ENCODE assay signal across 30 cellular contexts in genomic region chr9:132810314-132810713, GRCh38.
"Had no signal": no experiment of that assay in that cellular context is flagged by ENCODE, and none has a peak within 500 bp of the region (broad histone marks: within the 10 kb centered on the region; RNA-seq: fewer than 3 reads in every experiment).

No MANE protein-coding gene starts in this region.

- ATAC-seq: activated CD8-positive, alpha-beta T cell treated with anti-CD3 and anti-CD28 coated beads for 36 hours; activated naive CD4-positive, alpha-beta T cell treated with anti-CD3 and anti-CD28 coated beads, Interleukin-2, amount 50 U/mL, for 72 hours; activated T-cell treated with anti-CD3 and anti-CD28 coated beads, Interleukin-2, amount 50 U/mL, for 4 hours; Panc1 had no signal

- H3K4me1 Mint-ChIP-seq: activated CD4-positive, alpha-beta T cell treated with anti-CD3 and anti-CD28 coated beads, Interleukin-2, amount 10 ng/mL, durations not matched to agents 24 days and 14 days had no signal

- H3K27ac ChIP-seq: adrenal gland, SJCRH30, SK-N-MC, WERI-Rb-1 had no signal

- H3K9me3 ChIP-seq: adrenal gland, SJCRH30 had no signal

- H3K27ac Mint-ChIP-seq: activated CD4-positive, alpha-beta T cell treated with anti-CD3 and anti-CD28 coated beads, Interleukin-2, amount 10 ng/mL, durations not matched to agents 24 days and 14 days; activated CD8-positive, alpha-beta T cell treated with anti-CD3 and anti-CD28 coated beads for 36 hours; activated naive CD4-positive, alpha-beta T cell treated with anti-CD3 and anti-CD28 coated beads for 36 hours; activated naive CD4-positive, alpha-beta T cell treated with anti-CD3 and anti-CD28 coated beads, Interleukin-2, amount 50 U/mL, for 72 hours; activated T-helper 1 cell treated with anti-CD3 and anti-CD28 coated beads, Interleukin-12 subunit alpha, Interleukin-12 subunit beta, Interleukin-2, Interleukin-4 antibody, amounts not matched to agents 30 ng/mL and 10 ng/mL and 1 ng/mL, durations not matched to agents 14 hours and 24 hours and 36 hours; T-helper 1 cell treated with Interleukin-12 subunit alpha and Interleukin-12 subunit beta and Interleukin-4 antibody, amounts not matched to agents 30 μg/mL and 1 μg/mL, for 36 hours; T-helper 2 cell treated with Interferon-gamma antibody and Interleukin-4, amounts not matched to agents 5 μg/mL and 100 μg/mL, for 36 hours had no signal

- H3K36me3 Mint-ChIP-seq: activated naive CD4-positive, alpha-beta T cell treated with anti-CD3 and anti-CD28 coated beads, Interleukin-2, amount 50 U/mL, for 72 hours had no signal

- DNase-seq: activated CD4-positive, alpha-beta T cell treated with anti-CD3 and anti-CD28 coated beads for 1 hour; activated CD4-positive, alpha-beta T cell treated with anti-CD3 and anti-CD28 coated beads, Interleukin-2, amount 10 ng/mL, durations not matched to agents 24 days and 14 days; activated CD4-positive, alpha-beta T cell treated with anti-CD3 and anti-CD28 coated beads, Interleukin-2, amount 50 U/mL, for 4 hours; activated CD4-positive, CD25-positive, alpha-beta regulatory T cell; activated CD8-positive, alpha-beta T cell treated with anti-CD3 and anti-CD28 coated beads for 36 hours; activated gamma-delta T cell treated with Interleukin-2 at 50 U/mL for 16 hours; activated naive CD4-positive, alpha-beta T cell treated with anti-CD3 and anti-CD28 coated beads for 36 hours; activated T-cell treated with anti-CD3 and anti-CD28 coated beads for 4 hours; activated T-cell treated with anti-CD3 and anti-CD28 coated beads, Interleukin-2, amount 50 U/mL, for 4 hours; adrenal gland; anterior cingulate cortex; caudate nucleus; MM.1S; MV-4-11; NCI-H1092; NCI-H1436 treated with DMSO at 0.1 percent for 48 hours; NCI-H1694 treated with DMSO at 0.1 percent for 48 hours; NCI-H2029; NCI-H345; NCI-H524 treated with DMSO at 0.1 percent for 48 hours; SHP77; SJCRH30; WERI-Rb-1 had no signal

- H3K27me3 ChIP-seq: adrenal gland had no signal

- H3K36me3 ChIP-seq: adrenal gland, SJCRH30, WERI-Rb-1 had no signal

- H3K4me3 Mint-ChIP-seq: activated CD4-positive, alpha-beta T cell treated with anti-CD3 and anti-CD28 coated beads, Interleukin-2, amount 10 ng/mL, durations not matched to agents 24 days and 14 days; activated CD8-positive, alpha-beta T cell treated with anti-CD3 and anti-CD28 coated beads for 36 hours; activated naive CD4-positive, alpha-beta T cell treated with anti-CD3 and anti-CD28 coated beads for 36 hours; activated T-cell treated with anti-CD3 and anti-CD28 coated beads, Interleukin-2, amount 50 U/mL, for 4 hours; activated T-helper 1 cell treated with anti-CD3 and anti-CD28 coated beads, Interleukin-12 subunit alpha, Interleukin-12 subunit beta, Interleukin-2, Interleukin-4 antibody, amounts not matched to agents 30 ng/mL and 10 ng/mL and 1 ng/mL, durations not matched to agents 14 hours and 24 hours and 36 hours; brain; T-helper 1 cell treated with Interleukin-12 subunit alpha and Interleukin-12 subunit beta and Interleukin-4 antibody, amounts not matched to agents 30 μg/mL and 1 μg/mL, for 36 hours; T-helper 2 cell treated with Interferon-gamma antibody and Interleukin-4, amounts not matched to agents 5 μg/mL and 100 μg/mL, for 36 hours had no signal

- H3K4me3 ChIP-seq: adrenal gland, SJCRH30, SK-N-MC had no signal

- H3K9me3 Mint-ChIP-seq: activated CD4-positive, alpha-beta T cell treated with anti-CD3 and anti-CD28 coated beads, Interleukin-2, amount 10 ng/mL, durations not matched to agents 24 days and 14 days; activated CD8-positive, alpha-beta T cell treated with anti-CD3 and anti-CD28 coated beads for 36 hours; activated naive CD4-positive, alpha-beta T cell treated with anti-CD3 and anti-CD28 coated beads for 36 hours; activated naive CD4-positive, alpha-beta T cell treated with anti-CD3 and anti-CD28 coated beads, Interleukin-2, amount 50 U/mL, for 72 hours; activated T-cell treated with anti-CD3 and anti-CD28 coated beads, Interleukin-2, amount 50 U/mL, for 4 hours; activated T-helper 1 cell treated with anti-CD3 and anti-CD28 coated beads, Interleukin-12 subunit alpha, Interleukin-12 subunit beta, Interleukin-2, Interleukin-4 antibody, amounts not matched to agents 30 ng/mL and 10 ng/mL and 1 ng/mL, durations not matched to agents 14 hours and 24 hours and 36 hours; T-helper 1 cell treated with Interleukin-12 subunit alpha and Interleukin-12 subunit beta and Interleukin-4 antibody, amounts not matched to agents 30 μg/mL and 1 μg/mL, for 36 hours; T-helper 2 cell treated with Interferon-gamma antibody and Interleukin-4, amounts not matched to agents 5 μg/mL and 100 μg/mL, for 36 hours had no signal

- H3K4me1 ChIP-seq: adrenal gland, SJCRH30 had no signal
